Comparison of ENCODE assay signal across 19 cellular contexts in the genomic region with DNA sequence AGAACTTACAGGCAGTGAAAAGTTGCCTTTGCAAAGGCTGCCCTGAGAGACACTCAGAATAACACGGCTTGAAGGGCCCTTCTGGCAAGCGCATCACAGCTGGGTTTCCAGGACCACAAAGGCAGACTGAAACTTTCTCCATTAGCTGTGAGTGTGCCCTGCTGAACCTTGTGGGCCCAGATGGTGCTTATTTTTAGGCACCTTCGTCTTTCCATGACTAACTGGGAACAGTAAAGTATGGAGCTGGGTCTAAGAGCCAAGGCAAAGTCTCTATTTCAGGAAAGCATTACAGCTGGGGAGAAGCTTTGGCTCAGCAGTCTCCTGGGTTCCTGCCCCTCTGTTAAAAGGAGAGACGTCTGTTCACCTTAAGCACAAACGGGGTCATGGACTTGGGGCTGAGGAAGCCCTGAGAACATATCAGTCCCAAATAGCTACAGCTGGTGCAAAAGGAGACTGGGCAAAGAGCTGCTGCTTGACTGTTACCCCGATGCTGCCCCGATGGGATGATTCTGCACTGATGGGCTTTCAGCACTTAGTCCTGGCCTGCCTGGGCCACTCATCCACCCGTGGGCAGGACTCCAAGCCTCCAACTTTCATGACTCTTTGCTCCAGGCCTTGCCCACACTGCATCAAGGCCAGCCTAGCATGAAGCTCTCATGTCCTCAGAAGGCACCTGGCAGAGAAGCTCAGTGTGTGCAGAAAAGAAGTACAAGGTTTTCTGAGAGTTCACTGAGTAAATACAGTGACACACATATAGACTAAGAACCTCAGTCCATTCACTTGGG.
DNase-seq lines count a peak whose midpoint lies in the region; TF ChIP-seq lines count a peak whose summit lies in the region.
"Had no signal": no experiment of that assay in that cellular context is flagged by ENCODE, and none has a peak within 500 bp of the region (broad histone marks: within the 10 kb centered on the region; RNA-seq: fewer than 3 reads in every experiment).

No MANE protein-coding gene starts in this region.

- no peaks in the 10 kb centered on the region for H3K9me3 ChIP-seq in osteoblast (ENCODE audit: low read depth, low read length)
- H3K9me3 ChIP-seq in esophagus muscularis mucosa: no peaks in the 10 kb centered on the region
- H3K9me3 ChIP-seq: sigmoid colon had no signal

- DNase-seq in AG20443 (ENCODE audit: low spot score) (peak; percentile 36), NCI-H2107 (lab: John Stamatoyannopoulos, UW) (peak; percentile 50), chondrocyte (ENCODE audit: low spot score) (no peak), osteoblast (ENCODE audit: insufficient read length, low spot score, missing footprints) (no peak), esophagus muscularis mucosa (ENCODE audit: extremely low spot score) (no peak), HK-2 (ENCODE audit: unreplicated experiment) (no peak), GM13977 (ENCODE audit: low spot score) (no peak), amygdala (lab: John Stamatoyannopoulos, UW) (no peak)
- DNase-seq: activated CD4-positive, alpha-beta T cell treated with anti-CD3 and anti-CD28 coated beads, Interleukin-2, amount 10 ng/mL, durations not matched to agents 7 days and 5 days; activated T-cell treated with anti-CD3 and anti-CD28 coated beads, Interleukin-2, amount 50 U/mL, for 4 hours; cortex of kidney; NCI-H1694; NCI-H82; nephron progenitor cell; sigmoid colon had no signal

- H3K27ac Mint-ChIP-seq in chondrocyte (ENCODE audit: unreplicated experiment): peak overlapping the region; percentile 70
- H3K27ac Mint-ChIP-seq: activated CD4-positive, alpha-beta T cell treated with anti-CD3 and anti-CD28 coated beads, Interleukin-2, amount 10 ng/mL, durations not matched to agents 7 days and 5 days; stimulated activated memory B cell treated with anti-CD40 and anti-IgM and Interleukin-4, amounts not matched to agents 10 μg/mL and 1 μg/mL and 100 μg/mL, for 72 hours; T-helper 2 cell treated with Interferon-gamma antibody and Interleukin-4, amounts not matched to agents 5 μg/mL and 100 μg/mL, for 36 hours had no signal

- WGBS in esophagus muscularis mucosa: 83% methylated on average over 8 of the region's 8 CpGs

- no peaks in the 10 kb centered on the region for H3K27me3 ChIP-seq in osteoblast (ENCODE audit: insufficient read depth, low read length)
- H3K27me3 ChIP-seq in esophagus muscularis mucosa: no peaks in the 10 kb centered on the region
- H3K27me3 ChIP-seq: sigmoid colon had no signal

- no peak for TF ChIP-seq CTCF in chondrocyte (IDR thresholded peaks at IDR 0.05)
- no peak for TF ChIP-seq CTCF in osteoblast (IDR thresholded peaks at IDR 0.05; ENCODE audit: extremely low read depth, low read depth, low read length)
- TF ChIP-seq CTCF in esophagus muscularis mucosa (IDR thresholded peaks at IDR 0.05): no peak
- TF ChIP-seq CTCF in GM13977 (IDR thresholded peaks at IDR 0.05; ENCODE audit: extremely low read depth, insufficient read depth, missing control alignments): no peak

- no peak overlapping the region for H3K4me2 ChIP-seq in osteoblast (ENCODE audit: insufficient read depth, low read length)

- intact Hi-C loops in esophagus muscularis mucosa (cut with DNase I): no loop called here

- no peak overlapping the region for H3K27ac ChIP-seq in osteoblast (ENCODE audit: low read depth, low read length)
- H3K27ac ChIP-seq in esophagus muscularis mucosa (replicated peaks in 1 of 4): no peak overlapping the region

- no peak overlapping the region for H3K4me3 ChIP-seq in osteoblast (ENCODE audit: insufficient read depth, low read length)
- no peak overlapping the region for H3K4me3 ChIP-seq in esophagus muscularis mucosa
- H3K4me3 ChIP-seq: K562, lung, sigmoid colon had no signal

- in situ Hi-C loops in GM13977 (cut with MboI; ENCODE audit: low pct_unique_long_range_greater_than_20kb, low sequenced_read_pairs, unreplicated experiment): no loop called here

- peak overlapping the region; percentile 30 for H2AFZ ChIP-seq in osteoblast (ENCODE audit: low read length)

- no peaks in the 10 kb centered on the region for H3K27me3 Mint-ChIP-seq in chondrocyte (ENCODE audit: low read depth)

- H3K36me3 ChIP-seq in osteoblast (ENCODE audit: insufficient read depth, low read length): no peaks in the 10 kb centered on the region
- H3K36me3 ChIP-seq in esophagus muscularis mucosa: no peaks in the 10 kb centered on the region
- H3K36me3 ChIP-seq: sigmoid colon had no signal

- no peak for TF ChIP-seq EP300 in esophagus muscularis mucosa (IDR thresholded peaks at IDR 0.05)

- no peaks in the 10 kb centered on the region for H3K9me3 Mint-ChIP-seq in chondrocyte (ENCODE audit: low read depth)
- H3K9me3 Mint-ChIP-seq: activated CD4-positive, alpha-beta T cell treated with anti-CD3 and anti-CD28 coated beads, Interleukin-2, amount 10 ng/mL, durations not matched to agents 7 days and 5 days; activated T-cell treated with anti-CD3 and anti-CD28 coated beads, Interleukin-2, amount 50 U/mL, for 4 hours; stimulated activated memory B cell treated with anti-CD40 and anti-IgM and Interleukin-4, amounts not matched to agents 10 μg/mL and 1 μg/mL and 100 μg/mL, for 72 hours; T-helper 2 cell treated with Interferon-gamma antibody and Interleukin-4, amounts not matched to agents 5 μg/mL and 100 μg/mL, for 36 hours had no signal

- H3K4me1 Mint-ChIP-seq in chondrocyte (ENCODE audit: low read depth): peaks cover 53% of the 10 kb centered on the region
- H3K4me1 Mint-ChIP-seq: activated CD4-positive, alpha-beta T cell treated with anti-CD3 and anti-CD28 coated beads, Interleukin-2, amount 10 ng/mL, durations not matched to agents 7 days and 5 days; stimulated activated memory B cell treated with anti-CD40 and anti-IgM and Interleukin-4, amounts not matched to agents 10 μg/mL and 1 μg/mL and 100 μg/mL, for 72 hours had no signal

- no peaks in the 10 kb centered on the region for H3K36me3 Mint-ChIP-seq in chondrocyte (ENCODE audit: low read depth)
- H3K36me3 Mint-ChIP-seq: stimulated activated memory B cell treated with anti-CD40 and anti-IgM and Interleukin-4, amounts not matched to agents 10 μg/mL and 1 μg/mL and 100 μg/mL, for 72 hours had no signal

- H3K4me1 ChIP-seq in osteoblast (ENCODE audit: insufficient read depth, low read length) (peaks cover 33% of the 10 kb centered on the region), esophagus muscularis mucosa (peaks cover 6 to 11% (median 8%) of the 10 kb centered on the region in 4 donors)

- TF ChIP-seq POLR2A in esophagus muscularis mucosa (IDR thresholded peaks at IDR 0.05; ENCODE audit: low read depth): no peak

- H4K20me1 ChIP-seq in osteoblast (ENCODE audit: insufficient read depth, low read length): no peaks in the 10 kb centered on the region

- H3K79me2 ChIP-seq in osteoblast (ENCODE audit: insufficient read depth, low read length): no peaks in the 10 kb centered on the region

- no peak overlapping the region for H3K4me3 Mint-ChIP-seq in chondrocyte (ENCODE audit: unreplicated experiment)
- H3K4me3 Mint-ChIP-seq: activated CD4-positive, alpha-beta T cell treated with anti-CD3 and anti-CD28 coated beads, Interleukin-2, amount 10 ng/mL, durations not matched to agents 7 days and 5 days; activated T-cell treated with anti-CD3 and anti-CD28 coated beads, Interleukin-2, amount 50 U/mL, for 4 hours; nephron progenitor cell; stimulated activated memory B cell treated with anti-CD40 and anti-IgM and Interleukin-4, amounts not matched to agents 10 μg/mL and 1 μg/mL and 100 μg/mL, for 72 hours; T-helper 2 cell treated with Interferon-gamma antibody and Interleukin-4, amounts not matched to agents 5 μg/mL and 100 μg/mL, for 36 hours had no signal

Comparison
In these comparisons a context has a peak if more than half of its experiments do, and no peak if none do; other contexts are left out.
1. DNase-seq: peak in AG20443 (single experiment) and NCI-H2107 (single experiment); none in chondrocyte (single experiment), osteoblast (single experiment), esophagus muscularis mucosa (single experiment), HK-2 (single experiment), GM13977 (single experiment) and amygdala (0 of 56).